In the genomic region with DNA sequence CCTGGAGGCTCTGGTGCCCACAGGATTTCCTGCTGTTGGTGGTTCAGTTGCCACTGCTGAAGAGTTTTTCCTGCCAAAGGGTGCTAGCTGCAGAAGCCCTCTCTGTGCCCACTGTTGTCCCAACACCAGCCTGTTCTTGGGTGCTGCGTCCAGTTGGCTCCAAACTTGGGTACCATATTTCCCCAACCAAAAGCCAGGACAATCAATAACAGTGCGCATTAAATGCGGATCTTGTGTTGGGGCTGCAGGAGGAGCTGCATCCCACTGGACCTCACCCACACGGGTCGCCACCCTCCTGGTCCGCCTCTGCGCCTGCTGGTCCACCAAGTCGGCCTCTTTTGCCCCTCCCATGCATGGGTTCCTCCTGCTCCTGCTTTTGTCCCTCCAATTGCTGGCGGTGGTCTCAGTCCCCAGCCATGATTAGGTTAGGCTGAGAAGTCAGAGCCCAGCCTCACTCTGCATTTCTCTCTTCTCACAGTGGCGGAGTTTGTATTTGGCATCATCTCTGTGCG, we compare ENCODE assay signal across 10 cellular contexts. TPM values are rescaled to one million over a fixed set of nuclear protein-coding genes. Genes with fewer than 3 reads are reported as not detected.
DNase-seq lines count a peak whose midpoint lies in the region; ATAC-seq and TF ChIP-seq lines count a peak whose summit lies in the region.
"Had no signal": no experiment of that assay in that cellular context is flagged by ENCODE, and none has a peak within 500 bp of the region (broad histone marks: within the 10 kb centered on the region; RNA-seq: fewer than 3 reads in every experiment).

No MANE protein-coding gene starts in this region.

- H3K9me3 Mint-ChIP-seq in CD4-positive, CD25-positive, alpha-beta regulatory T cell = peaks cover 0 to 3% (median 0%) of the 10 kb centered on the region in 7 donors
- H3K9me3 Mint-ChIP-seq: nephron had no signal

- H3K27ac Mint-ChIP-seq in CD4-positive, CD25-positive, alpha-beta regulatory T cell = peak overlapping the region in 2 of 3 donors; percentile 94 to 95
- H3K27ac Mint-ChIP-seq: nephron had no signal

- no peaks in the 10 kb centered on the region for H3K27me3 ChIP-seq in CD4-positive, CD25-positive, alpha-beta regulatory T cell (ENCODE audit: control insufficient read depth, insufficient read depth, low read length)
- H3K27me3 ChIP-seq in MM.1S (replicated peaks; ENCODE audit: insufficient read depth, low read length) (0 out of 2 replicates have a peak, but pooled peaks cover 7% of the 10 kb centered on the region), duodenal mucosa (ENCODE audit: control insufficient read depth in 1 of 2, insufficient read depth in 2 of 2, low read length in 2 of 2) (peaks cover 0 to 3% of the 10 kb centered on the region in 2 donors), osteoblast (ENCODE audit: insufficient read depth, low read length) (peaks cover 19% of the 10 kb centered on the region)

- H3K9ac ChIP-seq in MM.1S (ENCODE audit: low read length) = peak overlapping the region; percentile 20; the same call in 1 of the 2 replicates
- peak overlapping the region in 1 of 2 donors; percentile 31 for H3K9ac ChIP-seq in duodenal mucosa (ENCODE audit: low read depth in 1 of 2, low read length in 2 of 2)

- H3K4me1 ChIP-seq in CD4-positive, CD25-positive, alpha-beta regulatory T cell (ENCODE audit: control insufficient read depth, insufficient read depth, low read length, poor library complexity, severe bottlenecking) = peaks cover 56% of the 10 kb centered on the region
- H3K4me1 ChIP-seq in MM.1S (ENCODE audit: low read length) = peaks cover 40% of the 10 kb centered on the region
- H3K4me1 ChIP-seq in duodenal mucosa (ENCODE audit: control insufficient read depth in 1 of 2, insufficient read depth in 2 of 2, low read length in 2 of 2) = peaks cover 45 to 64% of the 10 kb centered on the region in 2 donors
- H3K4me1 ChIP-seq in osteoblast (ENCODE audit: insufficient read depth, low read length) = no peaks in the 10 kb centered on the region

- H3K4me1 Mint-ChIP-seq in CD4-positive, CD25-positive, alpha-beta regulatory T cell = peaks cover 19 to 91% (median 69%) of the 10 kb centered on the region in 4 donors

- H3K4me2 ChIP-seq in MM.1S (ENCODE audit: low read depth, low read length) (peak overlapping the region; percentile 71), osteoblast (ENCODE audit: insufficient read depth, low read length) (no peak overlapping the region)

- H3K4me3 Mint-ChIP-seq in CD4-positive, CD25-positive, alpha-beta regulatory T cell = peak overlapping the region in 3 of 4 donors; percentile 55 to 83 (median 80)
- H3K4me3 Mint-ChIP-seq: nephron had no signal

- peaks cover 33% of the 10 kb centered on the region for H3F3A ChIP-seq in MM.1S (ENCODE audit: insufficient read depth, low read length)

- no peak for DNase-seq in CD4-positive, CD25-positive, alpha-beta regulatory T cell
- DNase-seq in MM.1S = no peak
- DNase-seq in osteoblast (ENCODE audit: insufficient read length, low spot score, missing footprints) = peak; percentile 58
- DNase-seq in superior temporal gyrus (ENCODE audit: extremely low spot score) = no peak
- no peak for DNase-seq in stimulated activated CD4-positive, alpha-beta T cell treated with anti-CD3 and anti-CD28 coated beads, Interleukin-2, amount 100 ng/mL, for 24 hours
- DNase-seq in SK-N-DZ (ENCODE audit: low spot score) = no peak

- TF ChIP-seq CTCF in MM.1S (IDR thresholded peaks at IDR 0.05; ENCODE audit: low read length) (no peak), osteoblast (IDR thresholded peaks at IDR 0.05; ENCODE audit: extremely low read depth, low read depth, low read length) (no peak)

- ATAC-seq in CD4-positive, CD25-positive, alpha-beta regulatory T cell (ENCODE audit: low read depth in 2 of 2) = no peak
- no peak for ATAC-seq in HG03045 (IDR thresholded peaks at IDR 0.05; ENCODE audit: unreplicated experiment)

- peaks cover 27% of the 10 kb centered on the region for H3K36me3 Mint-ChIP-seq in CD4-positive, CD25-positive, alpha-beta regulatory T cell

- H3K79me2 ChIP-seq in MM.1S (ENCODE audit: low read length) (no peaks in the 10 kb centered on the region), osteoblast (ENCODE audit: insufficient read depth, low read length) (no peaks in the 10 kb centered on the region)

- H4K20me1 ChIP-seq in MM.1S (ENCODE audit: insufficient read depth, low read length) (no peaks in the 10 kb centered on the region), osteoblast (ENCODE audit: insufficient read depth, low read length) (no peaks in the 10 kb centered on the region)

- no peaks in the 10 kb centered on the region for H3K9me2 ChIP-seq in MM.1S (replicated peaks; ENCODE audit: insufficient read depth, low read length)

- H2AFZ ChIP-seq in MM.1S (ENCODE audit: low read length) = peak overlapping the region; percentile 52
- H2AFZ ChIP-seq in osteoblast (ENCODE audit: low read length) = no peak overlapping the region

- H3K4me3 ChIP-seq in CD4-positive, CD25-positive, alpha-beta regulatory T cell (ENCODE audit: low read depth, low read length) = peak overlapping the region; percentile 54
- H3K4me3 ChIP-seq in MM.1S (ENCODE audit: low read length) (0 out of 2 replicates have a peak overlapping the region, but pooled peaks have one; percentile 15), duodenal mucosa (ENCODE audit: low read depth in 1 of 2, low read length in 2 of 2) (peak overlapping the region in 1 of 2 donors; percentile 52), osteoblast (ENCODE audit: insufficient read depth, low read length) (no peak overlapping the region)
- H3K4me3 ChIP-seq: tibial artery had no signal

- peaks cover 17% of the 10 kb centered on the region for H3K36me3 ChIP-seq in CD4-positive, CD25-positive, alpha-beta regulatory T cell (ENCODE audit: control insufficient read depth, insufficient read depth, low read length)
- H3K36me3 ChIP-seq in MM.1S (replicated peaks; ENCODE audit: insufficient read depth, low read length) = no peaks in the 10 kb centered on the region
- H3K36me3 ChIP-seq in duodenal mucosa (ENCODE audit: control insufficient read depth in 1 of 2, insufficient read depth in 2 of 2, low read length in 2 of 2) = no peaks in the 10 kb centered on the region
- H3K36me3 ChIP-seq in osteoblast (ENCODE audit: insufficient read depth, low read length) = no peaks in the 10 kb centered on the region

- H3K9me3 ChIP-seq in CD4-positive, CD25-positive, alpha-beta regulatory T cell (ENCODE audit: control insufficient read depth in 2 of 2, low read length in 2 of 2) = no peaks in the 10 kb centered on the region
- no peaks in the 10 kb centered on the region for H3K9me3 ChIP-seq in MM.1S (replicated peaks; ENCODE audit: insufficient read depth, low read length)
- H3K9me3 ChIP-seq in duodenal mucosa (ENCODE audit: control insufficient read depth in 1 of 2, low read length in 2 of 2) = no peaks in the 10 kb centered on the region
- no peaks in the 10 kb centered on the region for H3K9me3 ChIP-seq in osteoblast (ENCODE audit: low read depth, low read length)
- H3K9me3 ChIP-seq: tibial artery had no signal

- peak overlapping the region; percentile 86 for H3K27ac ChIP-seq in CD4-positive, CD25-positive, alpha-beta regulatory T cell (ENCODE audit: insufficient read depth, low read length, poor library complexity, severe bottlenecking)
- H3K27ac ChIP-seq in MM.1S (ENCODE audit: low read length) (peak overlapping the region; percentile 71), duodenal mucosa (ENCODE audit: low read depth, low read length) (peak overlapping the region; percentile 43), osteoblast (ENCODE audit: low read depth, low read length) (no peak overlapping the region)
- H3K27ac ChIP-seq: tibial artery had no signal

- no peaks in the 10 kb centered on the region for H3K27me3 Mint-ChIP-seq in CD4-positive, CD25-positive, alpha-beta regulatory T cell

RNA-seq across cellular contexts. Expression of a gene that starts 9.8 kb away (rescaled TPM):
- total RNA-seq in CD4-positive, CD25-positive, alpha-beta regulatory T cell = 86.3 TPM
- 10 to 100 TPM; 17.0 to 43.1 (median 23.5) TPM for polyA plus RNA-seq in CD4-positive, CD25-positive, alpha-beta regulatory T cell
- under 0.01 and 0.72 TPM in 2 replicates for total RNA-seq in osteoblast
- polyA plus RNA-seq in SK-N-DZ (2014; cell fraction: cytosol; rRNA removed) = 0.09 and 0.12 TPM in 2 replicates
- not detected in 2 replicates for polyA plus RNA-seq in SK-N-DZ (2014; cell fraction: nucleus; rRNA removed)

Comparison
In these comparisons a context has a peak if more than half of its experiments do, and no peak if none do; other contexts are left out.
1. RNA of a gene that starts 9.8 kb away (total RNA-seq): 86.3 TPM in CD4-positive, CD25-positive, alpha-beta regulatory T cell (single experiment); under 0.01 to 0.72 TPM in osteoblast; every median in the first group is over 10 times any median in the second.